ENCODE assay signal across 8 cellular contexts in genomic region chr15:42736178-42736792, GRCh38. TPM values are rescaled to one million over a fixed set of nuclear protein-coding genes. Genes with fewer than 3 reads are reported as not detected.
DNase-seq lines count a peak whose midpoint lies in the region; TF ChIP-seq lines count a peak whose summit lies in the region.

No MANE protein-coding gene starts in this region.

- CTCF ChIA-PET in MCF 10A (lab: Yijun Ruan, JAX), result interaction anchor here (0.7 to 1.9 kb wide), 4 partner anchors 33 to 190 kb away, joined by 3 to 11 read pairs (median 7); no protein-coding TSS in a partner anchor

- H3K9ac ChIP-seq in OCI-LY1 (ENCODE audit: low read length), result peak overlapping the region; percentile 85
- peak overlapping the region; percentile 72 to 90 for H3K9ac ChIP-seq in stomach smooth muscle (ENCODE audit: low read length in 2 of 2)

- H4K20me1 ChIP-seq in OCI-LY1 (ENCODE audit: insufficient read depth, low read length), result no peaks in the 10 kb centered on the region

- no peaks in the 10 kb centered on the region for H3K9me3 ChIP-seq in OCI-LY1 (ENCODE audit: low read length)
- H3K9me3 ChIP-seq in stomach smooth muscle (ENCODE audit: control insufficient read depth in 2 of 2, low read length in 2 of 2), result no peaks in the 10 kb centered on the region

- no TSS peak for BruUV-seq in MCF 10A (replicated peaks; lab: Mats Ljungman, UMichigan)

- peak overlapping the region; percentile 75 for H3K4me3 Mint-ChIP-seq in MCF 10A (ENCODE audit: unreplicated experiment)

- no peaks in the 10 kb centered on the region for H3K27me3 Mint-ChIP-seq in MCF 10A (ENCODE audit: insufficient read depth, unreplicated experiment)

- no peak for TF ChIP-seq CTCF in GM12875 (IDR thresholded peaks at IDR 0.05; ENCODE audit: borderline replicate concordance, insufficient read depth, low read depth, low read length)
- TF ChIP-seq CTCF in OCI-LY1 (IDR thresholded peaks at IDR 0.05; ENCODE audit: low read length), result no peak
- no peak for TF ChIP-seq CTCF in MCF 10A (IDR thresholded peaks at IDR 0.05; ENCODE audit: unreplicated experiment)

- no peaks in the 10 kb centered on the region for H3K79me2 ChIP-seq in OCI-LY1 (ENCODE audit: insufficient read depth, low read length)

- POLR2A ChIA-PET in MCF 10A (lab: Yijun Ruan, JAX), result interaction anchor here (0.5 to 2.1 kb wide), 4 partner anchors 180 to 198 kb away, joined by 3 to 7 read pairs (median 4); partner anchors contain the start of genes HAUS2 and LRRC57

- H3K27me3 ChIP-seq in H7 (ENCODE audit: control insufficient read depth, insufficient read depth, low read length) (peaks cover 2% of the 10 kb centered on the region), OCI-LY1 (ENCODE audit: insufficient read depth, low read length) (no peaks in the 10 kb centered on the region), stomach smooth muscle (ENCODE audit: control insufficient read depth in 1 of 2, insufficient read depth in 2 of 2, low read length in 2 of 2) (no peaks in the 10 kb centered on the region)

- DNase-seq in H7, result peak; percentile 86
- DNase-seq in MCF 10A (ENCODE audit: unreplicated experiment), result no peak
- peak; percentile 57 for DNase-seq in left kidney (ENCODE audit: low read depth, low spot score)
- no peak for DNase-seq in occipital lobe (lab: John Stamatoyannopoulos, UW)
- DNase-seq in NCI-H2029 (lab: John Stamatoyannopoulos, UW), result no peak

- H3K4me1 ChIP-seq in OCI-LY1 (ENCODE audit: insufficient read depth, low read length, severe bottlenecking) (peaks cover 25% of the 10 kb centered on the region), stomach smooth muscle (ENCODE audit: control insufficient read depth, insufficient read depth, low read length) (peaks cover 27% of the 10 kb centered on the region)

- H3K9me3 Mint-ChIP-seq in MCF 10A (ENCODE audit: unreplicated experiment), result no peaks in the 10 kb centered on the region

- peak overlapping the region; percentile 91 for H3K4me2 ChIP-seq in OCI-LY1 (ENCODE audit: low read length)

- H3F3A ChIP-seq in OCI-LY1 (ENCODE audit: insufficient read depth, low read length), result no peaks in the 10 kb centered on the region

- H3K27ac Mint-ChIP-seq in MCF 10A (ENCODE audit: low read depth, unreplicated experiment), result peak overlapping the region; percentile 12

- no peaks in the 10 kb centered on the region for H3K9me2 ChIP-seq in OCI-LY1 (ENCODE audit: low read depth, low read length)

- H3K36me3 ChIP-seq in H7 (replicated peaks; ENCODE audit: control insufficient read depth, insufficient read depth, low read length) (peaks cover 16% of the 10 kb centered on the region), OCI-LY1 (ENCODE audit: insufficient read depth, low read length) (peaks cover 36% of the 10 kb centered on the region; the same call in 1 of the 2 replicates), stomach smooth muscle (ENCODE audit: control insufficient read depth in 2 of 2, insufficient read depth in 2 of 2, low read length in 2 of 2) (peaks cover 20 to 23% of the 10 kb centered on the region in 2 donors)

- H3K27ac ChIP-seq in OCI-LY1 (ENCODE audit: low read depth, low read length, poor library complexity, severe bottlenecking) (no peak overlapping the region), stomach smooth muscle (ENCODE audit: low read length) (peak overlapping the region; percentile 62)

- 0 out of 2 replicates have a peak overlapping the region, but pooled peaks have one; percentile 17 for H2AFZ ChIP-seq in OCI-LY1 (ENCODE audit: low read length)

- no peaks in the 10 kb centered on the region for H3K4me1 Mint-ChIP-seq in MCF 10A (ENCODE audit: insufficient read depth, unreplicated experiment)

- intact Hi-C loops in MCF 10A (cut with micrococcal nuclease), result no loop called here

- H3K4me3 ChIP-seq in GM12875 (ENCODE audit: low read depth, low read length) (peak overlapping the region; percentile 80), H7 (ENCODE audit: insufficient read depth, low read depth, low read length) (peak overlapping the region; percentile 96), OCI-LY1 (ENCODE audit: low read depth, low read length, poor library complexity, severe bottlenecking) (peak overlapping the region; percentile 92), stomach smooth muscle (ENCODE audit: low read length in 2 of 2) (peak overlapping the region; percentile 74 to 86)

- H3K36me3 Mint-ChIP-seq in MCF 10A (ENCODE audit: insufficient read depth, unreplicated experiment), result peaks cover 39% of the 10 kb centered on the region

RNA-seq across cellular contexts. Expression of gene CDAN1, which starts 0.6 kb away (rescaled TPM):
- 14.3 and 15.9 TPM in 2 replicates for total RNA-seq in H7 (2014; rRNA removed; shearing (Covaris generic))
- total RNA-seq in MCF 10A (2022) (9.5 and 14.8 TPM in 2 replicates), occipital lobe (10.9 TPM)

Comparison
In these comparisons a context has a peak if more than half of its experiments do, and no peak if none do; other contexts are left out.
1. DNase-seq: peak in H7 (single experiment) and left kidney (single experiment); none in MCF 10A (single experiment), occipital lobe (single experiment) and NCI-H2029 (single experiment).
2. Peak in every context shown above with its lines, with median percentiles within 50 percentile points of each other: H3K4me3 ChIP-seq.